Comparison of ENCODE assay signal across 21 cellular contexts in the genomic region with DNA sequence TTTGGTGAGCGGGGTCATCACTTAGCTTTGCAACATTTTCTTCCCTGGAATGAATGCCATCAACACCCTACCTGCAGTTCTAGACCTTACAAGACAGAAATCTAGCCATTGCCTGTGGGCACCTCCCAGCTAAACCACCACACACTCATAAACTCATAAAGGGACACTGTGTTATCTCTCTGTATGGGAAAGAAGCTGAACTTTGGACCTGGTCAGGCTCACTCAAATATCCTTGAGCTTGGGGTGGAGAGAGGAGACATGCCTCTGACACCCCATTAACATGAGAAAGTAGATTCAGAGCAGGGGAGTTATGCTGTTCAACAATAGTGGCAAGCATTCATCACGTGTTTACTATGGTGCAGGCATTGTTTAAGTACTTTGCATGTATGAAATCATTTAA.
"Had no signal": no experiment of that assay in that cellular context is flagged by ENCODE, and none has a peak within 500 bp of the region (broad histone marks: within the 10 kb centered on the region; RNA-seq: fewer than 3 reads in every experiment).

No MANE protein-coding gene starts in this region.

- H3K27me3 ChIP-seq: brain microvascular endothelial cell had no signal

- H3K4me1 ChIP-seq: prostate gland had no signal

- H3K4me3 ChIP-seq: lung, prostate gland, skin epidermis, thoracic aorta had no signal

- FAIRE-seq: endometrium, frontal cortex, keratinocyte had no signal

- H3K27ac ChIP-seq: brain microvascular endothelial cell, skin epidermis, thoracic aorta had no signal

- H3K36me3 ChIP-seq: brain microvascular endothelial cell, prostate gland, thoracic aorta had no signal

- DNase-seq: activated CD4-positive, alpha-beta T cell treated with anti-CD3 and anti-CD28 coated beads, Interleukin-2, amount 10 ng/mL, durations not matched to agents 7 days and 5 days; activated CD8-positive, alpha-beta T cell treated with anti-CD3 and anti-CD28 coated beads, Interleukin-2, amount 10 ng/mL, durations not matched to agents 7 days and 5 days; activated naive CD4-positive, alpha-beta T cell treated with anti-CD3 and anti-CD28 coated beads for 36 hours; activated T-cell treated with anti-CD3 and anti-CD28 coated beads, Interleukin-2, amount 50 U/mL, for 24 hours; anterior cingulate cortex; brain microvascular endothelial cell; cortex of kidney; erythroblast; occipital lobe; right cardiac atrium; stimulated activated CD4-positive, alpha-beta T cell treated with anti-CD3 and anti-CD28 coated beads, Interleukin-15, amount 100 ng/mL, for 24 hours; stimulated activated CD4-positive, alpha-beta T cell treated with anti-CD3 and anti-CD28 coated beads, Interleukin-2, amount 100 ng/mL, for 48 hours had no signal

- H3K9me3 ChIP-seq: prostate gland, thoracic aorta had no signal

- ATAC-seq: activated CD4-positive, CD25-positive, alpha-beta regulatory T cell treated with anti-CD3 and anti-CD28 coated beads, Interleukin-2, amount 50 U/mL, for 24 hours; activated CD8-positive, alpha-beta T cell treated with anti-CD3 and anti-CD28 coated beads, Interleukin-2, amount 10 ng/mL, durations not matched to agents 7 days and 5 days; left lobe of liver; right cardiac atrium had no signal
